Comparison of ENCODE assay signal across 27 cellular contexts in the genomic region with DNA sequence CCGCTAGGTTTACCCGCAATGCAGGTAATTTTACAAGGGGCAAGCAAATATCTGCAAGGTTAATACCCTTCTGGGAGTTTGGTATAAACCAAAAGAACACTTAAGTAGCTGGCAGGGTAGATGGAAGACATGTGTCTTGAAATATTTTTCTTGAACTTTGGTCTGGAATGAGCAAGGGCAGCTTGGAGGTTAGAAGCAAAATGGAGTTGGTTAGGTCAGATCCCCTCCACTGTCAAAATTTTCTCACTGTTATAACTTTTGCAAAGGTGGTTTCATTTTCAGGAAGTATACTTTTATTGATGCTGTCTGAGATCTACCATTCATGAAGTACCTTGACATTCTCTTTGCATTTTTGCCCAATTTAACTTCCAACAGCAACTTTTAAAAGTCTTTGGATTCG.
"Had no signal": no experiment of that assay in that cellular context is flagged by ENCODE, and none has a peak within 500 bp of the region (broad histone marks: within the 10 kb centered on the region; RNA-seq: fewer than 3 reads in every experiment).

No MANE protein-coding gene starts in this region.

- H3K27ac ChIP-seq: epithelial cell of prostate, esophagus squamous epithelium, gastrocnemius medialis, heart right ventricle, left lung, lower lobe of right lung had no signal

- FAIRE-seq: endometrium, islet of Langerhans, keratinocyte had no signal

- H3K9me3 Mint-ChIP-seq: dendritic cell treated with granulocyte-macrophage colony-stimulating factor and Interleukin-4, amounts not matched to agents 40 ng/mL and 50 ng/mL, for 4 days; effector memory CD8-positive, alpha-beta T cell; endodermal cell; mesothelial cell of epicardium; naive thymus-derived CD4-positive, alpha-beta T cell; natural killer cell had no signal

- H3K4me1 ChIP-seq: esophagus squamous epithelium, gastrocnemius medialis, heart right ventricle, left lung, lower lobe of right lung had no signal

- ATAC-seq: effector memory CD8-positive, alpha-beta T cell; esophagus mucosa; gastrocnemius medialis; heart right ventricle; left cardiac atrium; left lung; left ventricle myocardium superior; lower lobe of right lung; naive thymus-derived CD4-positive, alpha-beta T cell; natural killer cell had no signal

- DNase-seq: cortex of kidney; effector CD8-positive, alpha-beta T cell; effector memory CD8-positive, alpha-beta T cell; endodermal cell; erythroblast; esophagus squamous epithelium; foreskin fibroblast; foreskin melanocyte; gastrocnemius medialis; glutamatergic neuron; head of caudate nucleus; heart right ventricle; hippocampal formation; left cardiac atrium; left lung; left ventricle myocardium superior; lower lobe of right lung; mesenchymal stem cell; naive thymus-derived CD4-positive, alpha-beta T cell; natural killer cell had no signal

- H3K27me3 Mint-ChIP-seq: dendritic cell treated with granulocyte-macrophage colony-stimulating factor and Interleukin-4, amounts not matched to agents 40 ng/mL and 50 ng/mL, for 4 days had no signal

- H3K27me3 ChIP-seq: gastrocnemius medialis had no signal

- H3K36me3 ChIP-seq: esophagus squamous epithelium, gastrocnemius medialis, heart right ventricle, left lung, lower lobe of right lung had no signal

- H3K9me3 ChIP-seq: esophagus squamous epithelium, gastrocnemius medialis, heart right ventricle, left lung, lower lobe of right lung had no signal

- H3K27ac Mint-ChIP-seq: dendritic cell treated with granulocyte-macrophage colony-stimulating factor and Interleukin-4, amounts not matched to agents 40 ng/mL and 50 ng/mL, for 4 days; effector memory CD8-positive, alpha-beta T cell; endodermal cell; mesothelial cell of epicardium; naive thymus-derived CD4-positive, alpha-beta T cell; natural killer cell had no signal

- H3K4me3 ChIP-seq: esophagus squamous epithelium, gastrocnemius medialis, heart right ventricle, left lung, lower lobe of right lung had no signal

- H3K4me3 Mint-ChIP-seq: dendritic cell treated with granulocyte-macrophage colony-stimulating factor and Interleukin-4, amounts not matched to agents 40 ng/mL and 50 ng/mL, for 4 days; effector memory CD8-positive, alpha-beta T cell; endodermal cell; mesothelial cell of epicardium; naive thymus-derived CD4-positive, alpha-beta T cell; natural killer cell had no signal

- H3K36me3 Mint-ChIP-seq: mesothelial cell of epicardium; naive thymus-derived CD4-positive, alpha-beta T cell; natural killer cell had no signal

- H3K4me1 Mint-ChIP-seq: endodermal cell; naive thymus-derived CD4-positive, alpha-beta T cell; natural killer cell had no signal
